1 cellular context compared by ENCODE assay signal in the genomic region with DNA sequence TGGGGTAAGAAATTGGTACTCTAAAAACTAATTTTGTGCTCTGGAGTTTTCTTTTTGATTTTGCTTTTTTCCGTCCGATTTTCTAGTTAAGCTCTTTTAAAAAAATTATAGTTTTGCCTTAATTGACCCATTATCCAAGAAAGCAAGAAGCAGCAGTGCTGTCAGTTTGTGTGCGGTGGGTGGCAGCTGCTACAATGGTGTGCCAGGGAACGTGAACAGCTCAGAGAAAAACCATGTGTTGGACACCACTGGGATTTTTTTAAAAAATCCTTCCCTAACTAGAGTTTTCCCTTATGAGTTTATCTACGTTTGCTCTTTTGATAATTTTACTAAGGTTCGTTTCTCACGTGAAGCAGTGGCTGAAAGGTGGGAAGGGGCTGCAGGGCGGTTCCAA.
A peak's percentile ranks its signal among the peaks of the same experiment; 100 is the strongest.
TF ChIP-seq lines count a peak whose summit lies in the region.

No MANE protein-coding gene starts in this region.

TF ChIP-seq in GM12878, 131 proteins besides CTCF, POLR2A, EP300 and RAD21:
- TF ChIP-seq POLR2AphosphoS5 (IDR thresholded peaks at IDR 0.05; ENCODE audit: low read length) (peak; percentile 69), BMI1 (IDR thresholded peaks at IDR 0.05; ENCODE audit: borderline replicate concordance) (no peak)
